Comparison of ENCODE assay signal across 21 cellular contexts in genomic region chr4:161856711-161857326, GRCh38.
DNase-seq lines count a peak whose midpoint lies in the region; ATAC-seq and TF ChIP-seq lines count a peak whose summit lies in the region.
"Had no signal": no experiment of that assay in that cellular context is flagged by ENCODE, and none has a peak within 500 bp of the region (broad histone marks: within the 10 kb centered on the region; RNA-seq: fewer than 3 reads in every experiment).

No MANE protein-coding gene starts in this region.

- no peaks in the 10 kb centered on the region for H3K27me3 ChIP-seq in mesenchymal stem cell (ENCODE audit: control insufficient read depth in 1 of 2, insufficient read depth in 1 of 2, low read length in 2 of 2)
- H3K27me3 ChIP-seq in CD4-positive, alpha-beta T cell (ENCODE audit: control insufficient read depth, insufficient read depth, low read length): no peaks in the 10 kb centered on the region
- H3K27me3 ChIP-seq: MG63 had no signal

- no peak overlapping the region for H2AFZ ChIP-seq in mesenchymal stem cell (ENCODE audit: low read depth, low read length)

- no peaks in the 10 kb centered on the region for H3K4me1 ChIP-seq in mesenchymal stem cell (ENCODE audit: control insufficient read depth, insufficient read depth, low read depth, low read length)
- H3K4me1 ChIP-seq: A549 had no signal

- H3K27me3 Mint-ChIP-seq in CD4-positive, alpha-beta T cell: no peaks in the 10 kb centered on the region
- H3K27me3 Mint-ChIP-seq: CD4-positive, CD25-positive, alpha-beta regulatory T cell; IgD-negative memory B cell had no signal

- H3K9me3 Mint-ChIP-seq in CD4-positive, alpha-beta T cell: peaks cover 10% of the 10 kb centered on the region

- no peak overlapping the region for H2AK5ac ChIP-seq in mesenchymal stem cell (ENCODE audit: low read length, severe bottlenecking)

- H3K36me3 ChIP-seq in mesenchymal stem cell (ENCODE audit: control insufficient read depth in 1 of 2, insufficient read depth in 2 of 2, low read depth in 1 of 2, low read length in 2 of 2): no peaks in the 10 kb centered on the region
- H3K36me3 ChIP-seq: MG63 had no signal

- H3K27ac Mint-ChIP-seq in CD4-positive, alpha-beta T cell: no peak overlapping the region
- H3K27ac Mint-ChIP-seq: CD4-positive, CD25-positive, alpha-beta regulatory T cell; IgD-negative memory B cell had no signal

- peaks cover 8% of the 10 kb centered on the region for H3K9me3 ChIP-seq in mesenchymal stem cell (ENCODE audit: control insufficient read depth, low read length)
- H3K9me3 ChIP-seq in CD4-positive, alpha-beta T cell (ENCODE audit: control insufficient read depth, low read length): no peaks in the 10 kb centered on the region
- H3K9me3 ChIP-seq: A549, MG63 had no signal

- no peaks in the 10 kb centered on the region for H3K36me3 Mint-ChIP-seq in CD4-positive, alpha-beta T cell (ENCODE audit: low read depth)
- H3K36me3 Mint-ChIP-seq: CD4-positive, CD25-positive, alpha-beta regulatory T cell; IgD-negative memory B cell had no signal

- intact Hi-C loops in CD4-positive, alpha-beta T cell (cut with DNase I, micrococcal nuclease): no loop called here

- H3K4ac ChIP-seq in mesenchymal stem cell (ENCODE audit: low read depth in 1 of 2, low read length in 2 of 2): no peak overlapping the region

- no peak overlapping the region for H3K18ac ChIP-seq in mesenchymal stem cell (ENCODE audit: low read depth in 1 of 2, low read length in 2 of 2)

- H3K4me3 Mint-ChIP-seq in CD4-positive, alpha-beta T cell: no peak overlapping the region
- H3K4me3 Mint-ChIP-seq: CD4-positive, CD25-positive, alpha-beta regulatory T cell; IgD-negative memory B cell had no signal

- no peak overlapping the region for H3K14ac ChIP-seq in mesenchymal stem cell (ENCODE audit: low read length in 2 of 2)

- H3K4me1 Mint-ChIP-seq in CD4-positive, alpha-beta T cell (ENCODE audit: low read depth): no peaks in the 10 kb centered on the region
- H3K4me1 Mint-ChIP-seq: CD4-positive, CD25-positive, alpha-beta regulatory T cell; IgD-negative memory B cell had no signal

- H2BK12ac ChIP-seq in mesenchymal stem cell (ENCODE audit: low read length in 2 of 2): no peak overlapping the region

- POLR2A ChIA-PET in CD4-positive, alpha-beta T cell (lab: Charles Lee): no interaction called here

- H3K4me3 ChIP-seq in astrocyte of the spinal cord (ENCODE audit: low read depth, low read length) (no peak overlapping the region), mesenchymal stem cell (ENCODE audit: insufficient read depth in 1 of 2, low read depth in 1 of 2, low read length in 2 of 2) (no peak overlapping the region)
- H3K4me3 ChIP-seq: A549, GM12878, MG63 had no signal

- H3K4me2 ChIP-seq in mesenchymal stem cell (ENCODE audit: low read length, poor library complexity, severe bottlenecking): no peak overlapping the region
- H3K4me2 ChIP-seq: A549 had no signal

- CTCF ChIA-PET in CD4-positive, alpha-beta T cell (lab: Charles Lee): no interaction called here

- no peak overlapping the region for H4K91ac ChIP-seq in mesenchymal stem cell (ENCODE audit: low read length)

- H3K27ac ChIP-seq in mesenchymal stem cell (ENCODE audit: low read length, poor library complexity, severe bottlenecking): no peak overlapping the region
- no peak overlapping the region for H3K27ac ChIP-seq in CD4-positive, alpha-beta T cell (ENCODE audit: low read depth, low read length)
- H3K27ac ChIP-seq: A549 had no signal

- H3K23ac ChIP-seq in mesenchymal stem cell (ENCODE audit: low read length in 2 of 2): no peak overlapping the region

- H3K79me1 ChIP-seq in mesenchymal stem cell (replicated peaks; ENCODE audit: low read length, poor library complexity, severe bottlenecking): no peaks in the 10 kb centered on the region

- H4K8ac ChIP-seq in mesenchymal stem cell (ENCODE audit: low read length): no peak overlapping the region

- ATAC-seq in SK-N-SH treated with all-trans-retinoic acid at 6 μM for 48 hours: no peak
- ATAC-seq in CD4-positive, alpha-beta T cell (ENCODE audit: poor library complexity): no peak
- ATAC-seq: A549, GM12878 had no signal

- DNase-seq in HCEC 1CT (peak; percentile 1), astrocyte of the spinal cord (ENCODE audit: low read depth, low spot score) (peak; percentile 16), mesenchymal stem cell (peak; percentile 16), NOMO-1 treated with dmso at 0.1 percent for 144 hours (lab: John Stamatoyannopoulos, UW; ENCODE audit: unreplicated experiment) (no peak), SKM-1 treated with dmso at 0.1 percent for 144 hours (lab: John Stamatoyannopoulos, UW; ENCODE audit: unreplicated experiment) (no peak)
- no peak for DNase-seq in CD4-positive, alpha-beta T cell
- DNase-seq: CD4-positive, CD25-positive, alpha-beta regulatory T cell; COR-L47; DND-41; GOT3; MG63; NCI-H1417; NCI-H1694 treated with DMSO at 0.1 percent for 48 hours; NCI-H446; NCI-H526; OCI-M1; Right ventricle myocardium superior had no signal

- no peak overlapping the region for H2BK120ac ChIP-seq in mesenchymal stem cell (ENCODE audit: low read depth, low read length)

- in situ Hi-C loops in astrocyte of the spinal cord (cut with HindIII; ENCODE audit: low sequenced_read_pairs): no loop called here

- no peak overlapping the region for H2BK5ac ChIP-seq in mesenchymal stem cell (ENCODE audit: low read depth, low read length, poor library complexity, severe bottlenecking)

- H2BK15ac ChIP-seq in mesenchymal stem cell (ENCODE audit: low read depth, poor library complexity, severe bottlenecking): no peak overlapping the region

- no CpG with 5 or more reads among the region's 1 CpG for WGBS in mesenchymal stem cell

- H3K9ac ChIP-seq in mesenchymal stem cell (ENCODE audit: low read length): no peak overlapping the region

- no peak for TF ChIP-seq CTCF in astrocyte of the spinal cord (IDR thresholded peaks at IDR 0.05; ENCODE audit: low read depth, low read length)
- no peak for TF ChIP-seq CTCF in CD4-positive, alpha-beta T cell (IDR thresholded peaks at IDR 0.05)

TF ChIP-seq in SK-N-SH treated with all-trans-retinoic acid at 6 μM for 48 hours, 23 proteins besides CTCF, POLR2A, EP300 and RAD21:
- no peak for TF ChIP-seq CSDC2 (CRISPR knock-in tag; IDR thresholded peaks at IDR 0.05)
- peak; percentile 38; the same call in 1 of the 2 replicates for TF ChIP-seq TCF4 (CRISPR knock-in tag; IDR thresholded peaks at IDR 0.05; ENCODE audit: borderline replicate concordance)

Comparison
In these comparisons a context has a peak if more than half of its experiments do, and no peak if none do; other contexts are left out.
1. DNase-seq: peak in HCEC 1CT (single experiment), astrocyte of the spinal cord (single experiment) and mesenchymal stem cell (single experiment); none in CD4-positive, alpha-beta T cell (0 of 10), NOMO-1 treated with dmso at 0.1 percent for 144 hours (single experiment) and SKM-1 treated with dmso at 0.1 percent for 144 hours (single experiment).